1 cellular context compared by ENCODE assay signal in genomic region chr9:113350338-113350672, GRCh38.
TF ChIP-seq lines count a peak whose summit lies in the region.

No MANE protein-coding gene starts in this region.

TF ChIP-seq in SK-N-SH, 30 proteins besides CTCF, POLR2A, EP300 and RAD21 (continued from another document):
- TF ChIP-seq REST (IDR thresholded peaks at IDR 0.05; ENCODE audit: low read depth, low read length) (no peak), USF2 (IDR thresholded peaks at IDR 0.05; ENCODE audit: borderline replicate concordance, low read depth, low read length) (no peak), GATA2 (CRISPR knock-in tag; IDR thresholded peaks at IDR 0.05) (no peak), TCF12 (IDR thresholded peaks at IDR 0.05) (no peak), IRF3 (IDR thresholded peaks at IDR 0.05; ENCODE audit: low read depth, low read length) (no peak), FOSL2 (IDR thresholded peaks at IDR 0.05; ENCODE audit: borderline replicate concordance, low read depth) (no peak), CHD2 (IDR thresholded peaks at IDR 0.05; ENCODE audit: low read length, partially characterized antibody) (no peak), MEF2A (IDR thresholded peaks at IDR 0.05; ENCODE audit: borderline replicate concordance, low read depth) (no peak), FOXJ3 (CRISPR knock-in tag; IDR thresholded peaks at IDR 0.05) (no peak), MAX (IDR thresholded peaks at IDR 0.05; ENCODE audit: low read depth) (no peak), SIN3A (IDR thresholded peaks at IDR 0.05; ENCODE audit: borderline replicate concordance, low read depth, low read length) (no peak), ZBTB33 (IDR thresholded peaks at IDR 0.05; ENCODE audit: borderline replicate concordance, low read depth) (no peak), RFX5 (IDR thresholded peaks at IDR 0.05; ENCODE audit: low read length) (no peak), RXRA (IDR thresholded peaks at IDR 0.05; ENCODE audit: borderline replicate concordance, low read depth) (no peak), TAF1 (IDR thresholded peaks at IDR 0.05; ENCODE audit: borderline replicate concordance, low read depth, low read length) (no peak), GABPA (IDR thresholded peaks at IDR 0.05; ENCODE audit: low read depth) (no peak), NFIC (IDR thresholded peaks at IDR 0.05; ENCODE audit: borderline replicate concordance) (no peak)
